Comparison of ENCODE assay signal across 12 cellular contexts in genomic region chr1:8523641-8524206, GRCh38.
DNase-seq lines count a peak whose midpoint lies in the region; ATAC-seq, FAIRE-seq and TF ChIP-seq lines count a peak whose summit lies in the region.
"Had no signal": no experiment of that assay in that cellular context is flagged by ENCODE, and none has a peak within 500 bp of the region (broad histone marks: within the 10 kb centered on the region; RNA-seq: fewer than 3 reads in every experiment).

No MANE protein-coding gene starts in this region.

- no peak for ATAC-seq in stimulated activated naive CD8-positive, alpha-beta T cell treated with anti-CD3 and anti-CD28 coated beads, Interleukin-15, amount 100 ng/mL, for 72 hours
- ATAC-seq in stimulated activated naive CD8-positive, alpha-beta T cell treated with anti-CD3 and anti-CD28 coated beads, Interleukin-15, Interleukin-2, amounts not matched to agents 100 U/mL and 50 U/mL, for 24 hours, result no peak
- ATAC-seq in natural killer cell treated with Interleukin-12 subunit alpha and Interleukin-12 subunit beta and Interleukin-15 and Interleukin-18, amount 100 ng/mL, for 72 hours, result no peak
- ATAC-seq in GM18873 (IDR thresholded peaks at IDR 0.05; ENCODE audit: low FRiP score, unreplicated experiment) (no peak), GM18517 (IDR thresholded peaks at IDR 0.05; ENCODE audit: unreplicated experiment) (no peak)
- ATAC-seq: body of pancreas had no signal

- no peak for TF ChIP-seq CTCF in astrocyte (IDR thresholded peaks at IDR 0.05; ENCODE audit: insufficient read depth, low read depth, low read length)

- no peak overlapping the region for H3K9ac ChIP-seq in astrocyte (ENCODE audit: low read length)

- H3K4me1 ChIP-seq in astrocyte (ENCODE audit: insufficient read depth, low read length), result peaks cover 23% of the 10 kb centered on the region

- no peak overlapping the region for H2AFZ ChIP-seq in astrocyte (ENCODE audit: low read depth, low read length)
- H2AFZ ChIP-seq: PC-9 had no signal

- H3K4me3 ChIP-seq in astrocyte (ENCODE audit: insufficient read depth, low read depth, low read length), result no peak overlapping the region
- H3K4me3 ChIP-seq: PC-9 had no signal

- no peak for DNase-seq in stimulated activated naive CD8-positive, alpha-beta T cell treated with anti-CD3 and anti-CD28 coated beads, Interleukin-15, amount 100 ng/mL, for 72 hours
- no peak for DNase-seq in stimulated activated naive CD8-positive, alpha-beta T cell treated with anti-CD3 and anti-CD28 coated beads, Interleukin-15, Interleukin-2, amounts not matched to agents 100 U/mL and 50 U/mL, for 24 hours
- no peak for DNase-seq in astrocyte (ENCODE audit: low read depth)
- DNase-seq in natural killer cell treated with Interleukin-12 subunit alpha and Interleukin-12 subunit beta and Interleukin-15 and Interleukin-18, amount 100 ng/mL, for 72 hours (ENCODE audit: low spot score), result no peak
- no peak for DNase-seq in NCI-H748 (lab: John Stamatoyannopoulos, UW; ENCODE audit: unreplicated experiment)
- DNase-seq in NCI-H146 (lab: John Stamatoyannopoulos, UW), result no peak
- DNase-seq: body of pancreas, Calu3, PC-9 had no signal

- no peaks in the 10 kb centered on the region for H3K36me3 ChIP-seq in astrocyte (ENCODE audit: insufficient read depth, low read length)

- H3K27me3 ChIP-seq in astrocyte (ENCODE audit: insufficient read depth, low read length), result no peaks in the 10 kb centered on the region
- H3K27me3 ChIP-seq: body of pancreas had no signal

- no peaks in the 10 kb centered on the region for H4K20me1 ChIP-seq in astrocyte (ENCODE audit: insufficient read depth, low read length)

- H3K27ac Mint-ChIP-seq in stimulated activated naive CD8-positive, alpha-beta T cell treated with anti-CD3 and anti-CD28 coated beads, Interleukin-15, amount 100 ng/mL, for 72 hours, result peak overlapping the region; percentile 83 to 96
- H3K27ac Mint-ChIP-seq in astrocyte (ENCODE audit: unreplicated experiment), result peak overlapping the region; percentile 65
- peak overlapping the region; percentile 51 to 78 for H3K27ac Mint-ChIP-seq in natural killer cell treated with Interleukin-12 subunit alpha and Interleukin-12 subunit beta and Interleukin-15 and Interleukin-18, amount 100 ng/mL, for 72 hours

- no peaks in the 10 kb centered on the region for H3K9me3 Mint-ChIP-seq in stimulated activated naive CD8-positive, alpha-beta T cell treated with anti-CD3 and anti-CD28 coated beads, Interleukin-15, amount 100 ng/mL, for 72 hours
- H3K9me3 Mint-ChIP-seq in astrocyte (ENCODE audit: unreplicated experiment), result no peaks in the 10 kb centered on the region
- no peaks in the 10 kb centered on the region for H3K9me3 Mint-ChIP-seq in natural killer cell treated with Interleukin-12 subunit alpha and Interleukin-12 subunit beta and Interleukin-15 and Interleukin-18, amount 100 ng/mL, for 72 hours

- H3K4me1 Mint-ChIP-seq in stimulated activated naive CD8-positive, alpha-beta T cell treated with anti-CD3 and anti-CD28 coated beads, Interleukin-15, amount 100 ng/mL, for 72 hours, result peaks cover 26% of the 10 kb centered on the region
- peaks cover 23% of the 10 kb centered on the region for H3K4me1 Mint-ChIP-seq in astrocyte (ENCODE audit: low read depth, unreplicated experiment)
- H3K4me1 Mint-ChIP-seq in natural killer cell treated with Interleukin-12 subunit alpha and Interleukin-12 subunit beta and Interleukin-15 and Interleukin-18, amount 100 ng/mL, for 72 hours (ENCODE audit: low read depth in 2 of 2), result peaks cover 14 to 16% of the 10 kb centered on the region in 2 donors

- peaks cover 5% of the 10 kb centered on the region for H3K36me3 Mint-ChIP-seq in astrocyte (ENCODE audit: low read depth, unreplicated experiment)
- peaks cover 4% of the 10 kb centered on the region for H3K36me3 Mint-ChIP-seq in natural killer cell treated with Interleukin-12 subunit alpha and Interleukin-12 subunit beta and Interleukin-15 and Interleukin-18, amount 100 ng/mL, for 72 hours

- peak overlapping the region in 1 of 2 donors; percentile 63 for H3K4me3 Mint-ChIP-seq in stimulated activated naive CD8-positive, alpha-beta T cell treated with anti-CD3 and anti-CD28 coated beads, Interleukin-15, amount 100 ng/mL, for 72 hours
- no peak overlapping the region for H3K4me3 Mint-ChIP-seq in astrocyte (ENCODE audit: unreplicated experiment)
- peak overlapping the region; percentile 28 for H3K4me3 Mint-ChIP-seq in natural killer cell treated with Interleukin-12 subunit alpha and Interleukin-12 subunit beta and Interleukin-15 and Interleukin-18, amount 100 ng/mL, for 72 hours

- H3K27me3 Mint-ChIP-seq in stimulated activated naive CD8-positive, alpha-beta T cell treated with anti-CD3 and anti-CD28 coated beads, Interleukin-15, amount 100 ng/mL, for 72 hours, result no peaks in the 10 kb centered on the region
- H3K27me3 Mint-ChIP-seq in astrocyte (ENCODE audit: low read depth, unreplicated experiment), result no peaks in the 10 kb centered on the region
- H3K27me3 Mint-ChIP-seq in natural killer cell treated with Interleukin-12 subunit alpha and Interleukin-12 subunit beta and Interleukin-15 and Interleukin-18, amount 100 ng/mL, for 72 hours, result no peaks in the 10 kb centered on the region

- no peak overlapping the region for H3K4me2 ChIP-seq in astrocyte (ENCODE audit: low read length)

- H3K79me2 ChIP-seq in astrocyte (ENCODE audit: insufficient read depth, low read length), result peaks cover 16% of the 10 kb centered on the region

- no peak for FAIRE-seq in astrocyte (lab: Jason Lieb, UNC)
- FAIRE-seq: H54 had no signal

- H3K9me3 ChIP-seq in astrocyte (ENCODE audit: insufficient read depth, low read depth, low read length), result no peaks in the 10 kb centered on the region
- H3K9me3 ChIP-seq: body of pancreas had no signal

- no peak overlapping the region for H3K27ac ChIP-seq in astrocyte (ENCODE audit: low read depth, low read length)
